26 cellular contexts compared by ENCODE assay signal in genomic region chr5:122315511-122315910, GRCh38. TPM values are rescaled to one million over a fixed set of nuclear protein-coding genes. Genes with fewer than 3 reads are reported as not detected.
"Had no signal": no experiment of that assay in that cellular context is flagged by ENCODE, and none has a peak within 500 bp of the region (broad histone marks: within the 10 kb centered on the region; RNA-seq: fewer than 3 reads in every experiment).

No MANE protein-coding gene starts in this region.

- H3K4me1 ChIP-seq: colonic mucosa, parathyroid adenoma had no signal

- H3K27ac ChIP-seq: colonic mucosa, neural progenitor cell, parathyroid adenoma, testis, tibial artery had no signal

- H3K4me1 Mint-ChIP-seq: immature natural killer cell had no signal

- H2AFZ ChIP-seq: neural progenitor cell, parathyroid adenoma had no signal

- H3K27ac Mint-ChIP-seq: immature natural killer cell; memory B cell; mesothelial cell of epicardium; naive B cell; natural killer cell treated with Interleukin-12 subunit alpha and Interleukin-12 subunit beta and Interleukin-15 and Interleukin-18, amount 100 ng/mL, for 72 hours; neural progenitor cell; progenitor cell of endocrine pancreas; type B pancreatic cell had no signal

- ATAC-seq: left lobe of liver; mucosa of descending colon; natural killer cell treated with Interleukin-12 subunit alpha and Interleukin-12 subunit beta and Interleukin-15 and Interleukin-18, amount 100 ng/mL, for 72 hours; sciatic nerve had no signal

- H3K4me2 ChIP-seq: neural progenitor cell, smooth muscle cell had no signal

- H3K4me3 Mint-ChIP-seq: immature natural killer cell; memory B cell; mesothelial cell of epicardium; naive B cell; natural killer cell treated with Interleukin-12 subunit alpha and Interleukin-12 subunit beta and Interleukin-15 and Interleukin-18, amount 100 ng/mL, for 72 hours; neural progenitor cell; type B pancreatic cell had no signal

- H3K9me3 ChIP-seq: colonic mucosa, mucosa of descending colon, testis, tibial artery had no signal

- H3K9me3 Mint-ChIP-seq: memory B cell; mesothelial cell of epicardium; natural killer cell treated with Interleukin-12 subunit alpha and Interleukin-12 subunit beta and Interleukin-15 and Interleukin-18, amount 100 ng/mL, for 72 hours; neural progenitor cell; type B pancreatic cell had no signal

- H3K4me3 ChIP-seq: colonic mucosa, lung, mucosa of descending colon, neural progenitor cell, smooth muscle cell, testis, tibial artery had no signal

- H3K36me3 Mint-ChIP-seq: memory B cell; naive B cell; natural killer cell treated with Interleukin-12 subunit alpha and Interleukin-12 subunit beta and Interleukin-15 and Interleukin-18, amount 100 ng/mL, for 72 hours; neural progenitor cell had no signal

- DNase-seq: colonic mucosa; dermis blood vessel endothelial cell; effector memory CD4-positive, alpha-beta T cell; hypothalamus; immature natural killer cell; mucosa of descending colon; naive B cell; stimulated activated CD4-positive, alpha-beta T cell treated with anti-CD3 and anti-CD28 coated beads, Interleukin-12 subunit alpha, Interleukin-12 subunit beta, amount 100 ng/mL, for 4 hours; stimulated activated CD4-positive, alpha-beta T cell treated with anti-CD3 and anti-CD28 coated beads, Interleukin-1b, Interleukin-23, amount 100 ng/mL, for 48 hours; stimulated activated CD4-positive, alpha-beta T cell treated with anti-CD3 and anti-CD28 coated beads, Interleukin-4, amount 100 ng/mL, for 1 hour; stimulated activated CD8-positive, alpha-beta memory T cell treated with anti-CD3 and anti-CD28 coated beads, Interleukin-4, amount 100 ng/mL, for 48 hours; stimulated activated naive CD4-positive, alpha-beta T cell; substantia nigra; testis; tibial artery had no signal

- H3K9ac ChIP-seq: neural progenitor cell, parathyroid adenoma had no signal

- H3K27me3 ChIP-seq: colonic mucosa, testis, tibial artery had no signal

- H3K79me2 ChIP-seq: parathyroid adenoma had no signal

- H3K36me3 ChIP-seq: colonic mucosa, neural progenitor cell, tibial artery had no signal

RNA-seq across cellular contexts. Expression of gene SNCAIP, which starts 3.5 kb away (rescaled TPM):
- total RNA-seq: natural killer cell treated with Interleukin-12 subunit alpha and Interleukin-12 subunit beta and Interleukin-15 and Interleukin-18, amount 100 ng/mL, for 72 hours had no signal
